Comparison of ENCODE assay signal across 12 cellular contexts in genomic region chr16:69166946-69167930, GRCh38. TPM values are rescaled to one million over a fixed set of nuclear protein-coding genes. Genes with fewer than 3 reads are reported as not detected.
A peak's percentile ranks its signal among the peaks of the same experiment; 100 is the strongest.
DNase-seq lines count a peak whose midpoint lies in the region; ATAC-seq and TF ChIP-seq lines count a peak whose summit lies in the region.
"Had no signal": no experiment of that assay in that cellular context is flagged by ENCODE, and none has a peak within 500 bp of the region (broad histone marks: within the 10 kb centered on the region; RNA-seq: fewer than 3 reads in every experiment).

No MANE protein-coding gene starts in this region.

- H3K4me3 ChIP-seq in astrocyte of the spinal cord (ENCODE audit: low read depth, low read length): no peak overlapping the region
- H3K4me3 ChIP-seq in lower lobe of right lung: no peak overlapping the region

- no peaks in the 10 kb centered on the region for H3K27me3 Mint-ChIP-seq in T-helper 1 cell treated with Interleukin-12 subunit alpha and Interleukin-12 subunit beta and Interleukin-4 antibody, amounts not matched to agents 30 μg/mL and 1 μg/mL, for 36 hours (ENCODE audit: low read depth)
- H3K27me3 Mint-ChIP-seq in naive thymus-derived CD8-positive, alpha-beta T cell: no peaks in the 10 kb centered on the region

- H3K4me3 Mint-ChIP-seq in T-helper 1 cell treated with Interleukin-12 subunit alpha and Interleukin-12 subunit beta and Interleukin-4 antibody, amounts not matched to agents 30 μg/mL and 1 μg/mL, for 36 hours: no peak overlapping the region
- H3K4me3 Mint-ChIP-seq in naive thymus-derived CD8-positive, alpha-beta T cell: peak overlapping the region in 5 of 10 donors; percentile 12 to 63 (median 47)

- DNase-seq in T-helper 1 cell (no peak), M059J (ENCODE audit: low read depth) (peak; percentile 71), astrocyte of the spinal cord (ENCODE audit: low read depth, low spot score) (peak; percentile 59), NCI-H345 (lab: John Stamatoyannopoulos, UW) (no peak), lower lobe of right lung (no peak), globus pallidus (ENCODE audit: low spot score) (no peak)
- no peak for DNase-seq in naive thymus-derived CD8-positive, alpha-beta T cell
- DNase-seq: NCI-H524, substantia nigra, T-helper 9 cell had no signal

- peaks cover 45% of the 10 kb centered on the region for H3K36me3 Mint-ChIP-seq in T-helper 1 cell treated with Interleukin-12 subunit alpha and Interleukin-12 subunit beta and Interleukin-4 antibody, amounts not matched to agents 30 μg/mL and 1 μg/mL, for 36 hours (ENCODE audit: low read depth)
- peaks cover 0 to 85% (median 33%) of the 10 kb centered on the region in 3 donors for H3K36me3 Mint-ChIP-seq in naive thymus-derived CD8-positive, alpha-beta T cell

- no peak for TF ChIP-seq CTCF in astrocyte of the spinal cord (IDR thresholded peaks at IDR 0.05; ENCODE audit: low read depth, low read length)
- TF ChIP-seq CTCF in lower lobe of right lung (IDR thresholded peaks at IDR 0.05): no peak

- no peaks in the 10 kb centered on the region for H3K9me3 Mint-ChIP-seq in T-helper 1 cell treated with Interleukin-12 subunit alpha and Interleukin-12 subunit beta and Interleukin-4 antibody, amounts not matched to agents 30 μg/mL and 1 μg/mL, for 36 hours
- H3K9me3 Mint-ChIP-seq in naive thymus-derived CD8-positive, alpha-beta T cell: no peaks in the 10 kb centered on the region

- in situ Hi-C loops in astrocyte of the spinal cord (cut with HindIII; ENCODE audit: low sequenced_read_pairs): no loop called here

- intact Hi-C loops in lower lobe of right lung (cut with DNase I): no loop called here

- H3K4me1 ChIP-seq in lower lobe of right lung: peaks cover 25% of the 10 kb centered on the region

- peaks cover 20% of the 10 kb centered on the region for H3K4me1 Mint-ChIP-seq in T-helper 1 cell treated with Interleukin-12 subunit alpha and Interleukin-12 subunit beta and Interleukin-4 antibody, amounts not matched to agents 30 μg/mL and 1 μg/mL, for 36 hours (ENCODE audit: low read depth)
- peaks cover 10 to 38% (median 24%) of the 10 kb centered on the region in 4 donors for H3K4me1 Mint-ChIP-seq in naive thymus-derived CD8-positive, alpha-beta T cell

- H3K27ac Mint-ChIP-seq in T-helper 1 cell treated with Interleukin-12 subunit alpha and Interleukin-12 subunit beta and Interleukin-4 antibody, amounts not matched to agents 30 μg/mL and 1 μg/mL, for 36 hours: peak overlapping the region; percentile 67
- H3K27ac Mint-ChIP-seq in naive thymus-derived CD8-positive, alpha-beta T cell: peak overlapping the region in 9 of 10 donors; percentile 47 to 86 (median 75)

- ATAC-seq in naive thymus-derived CD8-positive, alpha-beta T cell: no peak
- ATAC-seq in lower lobe of right lung: no peak

- POLR2A ChIA-PET in naive thymus-derived CD8-positive, alpha-beta T cell (lab: Charles Lee): interaction anchor here (0.6 to 1.9 kb wide), 3 partner anchors 20 to 825 kb away, joined by 3 to 5 read pairs (median 3); partner anchors contain the start of gene SNTB2

- H3K9me3 ChIP-seq in lower lobe of right lung: no peaks in the 10 kb centered on the region

- H3K27ac ChIP-seq in lower lobe of right lung: no peak overlapping the region
- H3K27ac ChIP-seq: 22Rv1 had no signal

- no peaks in the 10 kb centered on the region for H3K27me3 ChIP-seq in lower lobe of right lung (ENCODE audit: low read depth)

- peaks cover 64% of the 10 kb centered on the region for H3K36me3 ChIP-seq in lower lobe of right lung

RNA-seq across cellular contexts. Expression of gene SNTB2, which starts 19.7 kb away (rescaled TPM):
- 20.9 and 48.2 TPM in 2 replicates for total RNA-seq in M059J (2014; rRNA removed; shearing (Covaris generic))
- 10 to 100 TPM; 11.0 to 12.9 TPM for total RNA-seq in naive thymus-derived CD8-positive, alpha-beta T cell
- polyA plus RNA-seq in naive thymus-derived CD8-positive, alpha-beta T cell: 10 to 100 TPM in 1 of 3 donors, 1 to 10 TPM in 2; 3.7 to 15.0 (median 7.6) TPM
- 36.1 TPM for total RNA-seq in lower lobe of right lung

RNA-seq across cellular contexts. Expression of gene UTP4, which starts 34.8 kb away (rescaled TPM):
- total RNA-seq in M059J (2014; rRNA removed; shearing (Covaris generic)): 32.0 and 37.4 TPM in 2 replicates
- total RNA-seq in naive thymus-derived CD8-positive, alpha-beta T cell: 10 to 100 TPM; 41.8 to 44.5 TPM
- polyA plus RNA-seq in naive thymus-derived CD8-positive, alpha-beta T cell: 10 to 100 TPM; 72.4 to 77.6 (median 72.8) TPM
- total RNA-seq in lower lobe of right lung: 26.4 TPM

RNA-seq across cellular contexts. Expression of gene CHTF8, which starts 34.9 kb away (rescaled TPM):
- 82.1 and 84.6 TPM in 2 replicates for total RNA-seq in M059J (2014; rRNA removed; shearing (Covaris generic))
- 100 to 1,000 TPM; 126 to 137 TPM for total RNA-seq in naive thymus-derived CD8-positive, alpha-beta T cell
- 100 to 1,000 TPM; 165 to 192 (median 184) TPM for polyA plus RNA-seq in naive thymus-derived CD8-positive, alpha-beta T cell
- total RNA-seq in lower lobe of right lung: 126 TPM

Comparison
In these comparisons a context has a peak if more than half of its experiments do, and no peak if none do; other contexts are left out.
1. DNase-seq: peak in M059J (single experiment) and astrocyte of the spinal cord (single experiment); none in T-helper 1 cell (0 of 5), naive thymus-derived CD8-positive, alpha-beta T cell (0 of 10), NCI-H345 (single experiment), lower lobe of right lung (single experiment) and globus pallidus (single experiment).